In the genomic region with DNA sequence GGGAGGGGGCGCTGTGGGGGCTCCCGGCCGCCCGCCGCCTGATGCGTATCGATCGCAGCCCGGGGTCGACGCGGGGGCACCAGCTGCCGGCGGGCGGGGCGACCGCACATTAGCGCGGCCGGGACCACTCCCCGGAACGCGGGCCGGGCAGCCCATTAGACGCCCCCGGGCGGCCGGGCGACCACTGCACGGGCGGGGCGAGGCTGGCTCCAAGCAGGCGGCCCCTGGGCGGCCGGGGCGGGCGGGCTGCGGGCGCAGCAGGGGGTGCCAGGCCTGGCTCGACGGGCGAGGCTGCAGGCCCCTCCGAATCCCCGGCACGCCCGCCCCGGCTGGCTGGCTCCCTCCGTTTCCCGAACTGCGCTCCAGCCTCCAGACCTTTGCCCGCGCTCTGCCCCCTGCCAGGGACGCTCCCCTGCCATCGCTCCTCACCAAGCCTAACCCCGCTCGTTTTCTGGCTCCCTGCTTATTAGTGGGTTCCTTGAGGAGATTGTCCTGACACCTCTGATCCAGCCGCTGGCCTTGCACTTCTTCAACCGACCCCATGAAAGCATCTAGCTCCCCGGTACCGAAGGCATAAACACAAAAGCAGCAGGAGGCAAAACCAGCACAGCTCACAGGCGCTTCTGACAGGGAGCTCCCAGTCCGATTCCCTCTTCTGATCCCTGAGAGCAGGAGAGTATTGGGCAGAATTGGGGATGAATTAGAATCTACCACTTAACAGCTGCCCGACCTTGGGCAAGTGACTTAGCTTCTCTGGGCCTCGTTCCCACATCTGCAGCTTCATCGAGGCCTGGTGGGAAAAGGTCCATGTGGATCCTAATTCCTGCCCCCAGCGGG, we compare ENCODE assay signal across 13 cellular contexts.
A peak's percentile ranks its signal among the peaks of the same experiment; 100 is the strongest.
DNase-seq lines count a peak whose midpoint lies in the region; ATAC-seq, FAIRE-seq and TF ChIP-seq lines count a peak whose summit lies in the region.
"Had no signal": no experiment of that assay in that cellular context is flagged by ENCODE, and none has a peak within 500 bp of the region (broad histone marks: within the 10 kb centered on the region; RNA-seq: fewer than 3 reads in every experiment).

No MANE protein-coding gene starts in this region.

- H3K4me2 ChIP-seq in SK-N-SH, result no peak overlapping the region

- H3K4me1 Mint-ChIP-seq in stimulated activated effector memory CD8-positive, alpha-beta T cell treated with anti-CD3 and anti-CD28 coated beads, Interleukin-12 subunit alpha, Interleukin-12 subunit beta, amount 100 ng/mL, for 72 hours, result peaks cover 16% of the 10 kb centered on the region

- H3K27ac ChIP-seq in SK-N-SH (ENCODE audit: low read depth in 2 of 2, low read length in 1 of 2), result no peak overlapping the region
- H3K27ac ChIP-seq: upper lobe of left lung had no signal

- H3K4me1 ChIP-seq in SK-N-SH (ENCODE audit: control insufficient read depth in 1 of 2, insufficient read depth in 2 of 2, low read depth in 1 of 2, low read length in 1 of 2), result peaks cover 0 to 19% of the 10 kb centered on the region in 2 experiments; a peak in 1 of 4 replicates

- ATAC-seq in SK-N-SH treated with all-trans-retinoic acid at 6 μM for 48 hours, result no peak
- ATAC-seq in stimulated activated effector memory CD8-positive, alpha-beta T cell treated with anti-CD3 and anti-CD28 coated beads, Interleukin-12 subunit alpha, Interleukin-12 subunit beta, amount 100 ng/mL, for 72 hours, result no peak
- ATAC-seq: activated CD8-positive, alpha-beta T cell treated with anti-CD3 and anti-CD28 coated beads for 36 hours had no signal

- no peak overlapping the region for H3K27ac Mint-ChIP-seq in stimulated activated effector memory CD8-positive, alpha-beta T cell treated with anti-CD3 and anti-CD28 coated beads, Interleukin-12 subunit alpha, Interleukin-12 subunit beta, amount 100 ng/mL, for 72 hours
- H3K27ac Mint-ChIP-seq: activated CD8-positive, alpha-beta T cell treated with anti-CD3 and anti-CD28 coated beads for 36 hours had no signal

- no peak for FAIRE-seq in D721Med (lab: Jason Lieb, UNC)
- FAIRE-seq: TTC549 had no signal

- TF ChIP-seq RAD21 in SK-N-SH (IDR thresholded peaks at IDR 0.05; ENCODE audit: low read length), result no peak

- 75% methylated on average over 25 of the region's 66 CpGs for WGBS in SK-N-SH (ENCODE audit: low lambda C conversion rate)

- H3K9me3 ChIP-seq in SK-N-SH (no peaks in the 10 kb centered on the region), iPS-18c (ENCODE audit: control insufficient read depth, insufficient read depth, low read length) (no peaks in the 10 kb centered on the region)
- H3K9me3 ChIP-seq: upper lobe of left lung had no signal

- no peaks in the 10 kb centered on the region for H4K20me1 ChIP-seq in SK-N-SH (ENCODE audit: insufficient read depth)

- no peaks in the 10 kb centered on the region for H3K36me3 ChIP-seq in SK-N-SH (replicated peaks in 1 of 2; ENCODE audit: control insufficient read depth in 1 of 2, insufficient read depth in 2 of 2, low read length in 1 of 2)
- H3K36me3 ChIP-seq: upper lobe of left lung had no signal

- H3K4me3 ChIP-seq in SK-N-SH (ENCODE audit: low read depth in 2 of 2, low read length in 1 of 2) (no peak overlapping the region), iPS-18c (ENCODE audit: insufficient read depth, low read depth, low read length) (peak overlapping the region; percentile 46)

- H3K9me2 ChIP-seq in SK-N-SH, result no peaks in the 10 kb centered on the region

- TF ChIP-seq CTCF in SK-N-SH (IDR thresholded peaks at IDR 0.05) (no peak), D721Med (IDR thresholded peaks at IDR 0.05; ENCODE audit: insufficient read depth, missing control alignments) (no peak)

- CTCF ChIA-PET in SK-N-SH (lab: Yijun Ruan, JAX), result interaction anchor here (0.6 to 2.4 kb wide), 13 partner anchors 9 to 394 kb away, joined by 3 to 12 read pairs (median 5); no protein-coding TSS in a partner anchor

- no peaks in the 10 kb centered on the region for H3K79me2 ChIP-seq in SK-N-SH (ENCODE audit: insufficient read depth)

- H3K27me3 ChIP-seq in SK-N-SH (ENCODE audit: insufficient read depth), result peaks cover 7% of the 10 kb centered on the region; the same call in 1 of the 2 replicates

- H3K4me3 Mint-ChIP-seq in stimulated activated effector memory CD8-positive, alpha-beta T cell treated with anti-CD3 and anti-CD28 coated beads, Interleukin-12 subunit alpha, Interleukin-12 subunit beta, amount 100 ng/mL, for 72 hours, result peak overlapping the region; percentile 33
- H3K4me3 Mint-ChIP-seq: activated CD8-positive, alpha-beta T cell treated with anti-CD3 and anti-CD28 coated beads for 36 hours; central memory CD8-positive, alpha-beta T cell had no signal

- no peaks in the 10 kb centered on the region for H3K9me3 Mint-ChIP-seq in stimulated activated effector memory CD8-positive, alpha-beta T cell treated with anti-CD3 and anti-CD28 coated beads, Interleukin-12 subunit alpha, Interleukin-12 subunit beta, amount 100 ng/mL, for 72 hours
- H3K9me3 Mint-ChIP-seq: activated CD8-positive, alpha-beta T cell treated with anti-CD3 and anti-CD28 coated beads for 36 hours; central memory CD8-positive, alpha-beta T cell had no signal

- DNase-seq in SK-N-SH, result peak; percentile 79
- DNase-seq in NCI-H82 treated with DMSO at 0.1 percent for 48 hours (lab: John Stamatoyannopoulos, UW; ENCODE audit: unreplicated experiment), result peak; percentile 21
- DNase-seq in stimulated activated effector memory CD8-positive, alpha-beta T cell treated with anti-CD3 and anti-CD28 coated beads, Interleukin-12 subunit alpha, Interleukin-12 subunit beta, amount 100 ng/mL, for 72 hours (ENCODE audit: low spot score in 2 of 2), result no peak
- no peak for DNase-seq in Ammon's horn (ENCODE audit: low spot score)
- no peak for DNase-seq in putamen (ENCODE audit: low spot score)
- no peak for DNase-seq in D721Med (ENCODE audit: insufficient read length, low spot score)
- DNase-seq: activated CD8-positive, alpha-beta T cell treated with anti-CD3 and anti-CD28 coated beads for 36 hours; DMS53 had no signal

- no peak for TF ChIP-seq EP300 in SK-N-SH (IDR thresholded peaks at IDR 0.05; ENCODE audit: borderline replicate concordance in 1 of 2, low read depth in 1 of 2, low read length in 1 of 2)

- H2AFZ ChIP-seq in SK-N-SH (ENCODE audit: low read depth), result no peak overlapping the region

- no peak overlapping the region for H3K9ac ChIP-seq in SK-N-SH

- POLR2A ChIA-PET in SK-N-SH (lab: Yijun Ruan, JAX), result interaction anchor here (0.6 kb wide), 1 partner anchor 123 kb away, joined by 3 read pairs; no protein-coding TSS in a partner anchor

- H3K36me3 Mint-ChIP-seq in stimulated activated effector memory CD8-positive, alpha-beta T cell treated with anti-CD3 and anti-CD28 coated beads, Interleukin-12 subunit alpha, Interleukin-12 subunit beta, amount 100 ng/mL, for 72 hours, result no peaks in the 10 kb centered on the region

- H3F3A ChIP-seq in SK-N-SH (replicated peaks; ENCODE audit: insufficient read depth), result no peaks in the 10 kb centered on the region

TF ChIP-seq in SK-N-SH, 30 proteins besides CTCF, POLR2A, EP300 and RAD21 (continues in another document):
- TF ChIP-seq TCF12 (IDR thresholded peaks at IDR 0.05) (no peak), FOSL2 (IDR thresholded peaks at IDR 0.05; ENCODE audit: borderline replicate concordance, low read depth) (no peak)
- TF ChIP-seq, protein P1, sequence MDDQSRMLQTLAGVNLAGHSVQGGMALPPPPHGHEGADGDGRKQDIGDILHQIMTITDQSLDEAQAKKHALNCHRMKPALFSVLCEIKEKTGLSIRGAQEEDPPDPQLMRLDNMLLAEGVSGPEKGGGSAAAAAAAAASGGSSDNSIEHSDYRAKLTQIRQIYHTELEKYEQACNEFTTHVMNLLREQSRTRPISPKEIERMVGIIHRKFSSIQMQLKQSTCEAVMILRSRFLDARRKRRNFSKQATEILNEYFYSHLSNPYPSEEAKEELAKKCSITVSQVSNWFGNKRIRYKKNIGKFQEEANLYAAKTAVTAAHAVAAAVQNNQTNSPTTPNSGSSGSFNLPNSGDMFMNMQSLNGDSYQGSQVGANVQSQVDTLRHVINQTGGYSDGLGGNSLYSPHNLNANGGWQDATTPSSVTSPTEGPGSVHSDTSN (IDR thresholded peaks at IDR 0.05), result no peak

TF ChIP-seq in SK-N-SH treated with all-trans-retinoic acid at 6 μM for 48 hours, 23 proteins besides CTCF, POLR2A, EP300 and RAD21 (continues in another document):
- no peak for TF ChIP-seq ARNTL (CRISPR knock-in tag; IDR thresholded peaks at IDR 0.05; ENCODE audit: borderline replicate concordance, low read depth)
- TF ChIP-seq, protein P2, sequence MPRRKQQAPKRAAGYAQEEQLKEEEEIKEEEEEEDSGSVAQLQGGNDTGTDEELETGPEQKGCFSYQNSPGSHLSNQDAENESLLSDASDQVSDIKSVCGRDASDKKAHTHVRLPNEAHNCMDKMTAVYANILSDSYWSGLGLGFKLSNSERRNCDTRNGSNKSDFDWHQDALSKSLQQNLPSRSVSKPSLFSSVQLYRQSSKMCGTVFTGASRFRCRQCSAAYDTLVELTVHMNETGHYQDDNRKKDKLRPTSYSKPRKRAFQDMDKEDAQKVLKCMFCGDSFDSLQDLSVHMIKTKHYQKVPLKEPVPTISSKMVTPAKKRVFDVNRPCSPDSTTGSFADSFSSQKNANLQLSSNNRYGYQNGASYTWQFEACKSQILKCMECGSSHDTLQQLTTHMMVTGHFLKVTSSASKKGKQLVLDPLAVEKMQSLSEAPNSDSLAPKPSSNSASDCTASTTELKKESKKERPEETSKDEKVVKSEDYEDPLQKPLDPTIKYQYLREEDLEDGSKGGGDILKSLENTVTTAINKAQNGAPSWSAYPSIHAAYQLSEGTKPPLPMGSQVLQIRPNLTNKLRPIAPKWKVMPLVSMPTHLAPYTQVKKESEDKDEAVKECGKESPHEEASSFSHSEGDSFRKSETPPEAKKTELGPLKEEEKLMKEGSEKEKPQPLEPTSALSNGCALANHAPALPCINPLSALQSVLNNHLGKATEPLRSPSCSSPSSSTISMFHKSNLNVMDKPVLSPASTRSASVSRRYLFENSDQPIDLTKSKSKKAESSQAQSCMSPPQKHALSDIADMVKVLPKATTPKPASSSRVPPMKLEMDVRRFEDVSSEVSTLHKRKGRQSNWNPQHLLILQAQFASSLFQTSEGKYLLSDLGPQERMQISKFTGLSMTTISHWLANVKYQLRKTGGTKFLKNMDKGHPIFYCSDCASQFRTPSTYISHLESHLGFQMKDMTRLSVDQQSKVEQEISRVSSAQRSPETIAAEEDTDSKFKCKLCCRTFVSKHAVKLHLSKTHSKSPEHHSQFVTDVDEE (CRISPR knock-in tag; IDR thresholded peaks at IDR 0.05), result no peak
- TF ChIP-seq ZC3H10 (CRISPR knock-in tag; IDR thresholded peaks at IDR 0.05), result no peak
- no peak for TF ChIP-seq ZNF8 (CRISPR knock-in tag; IDR thresholded peaks at IDR 0.05)
- TF ChIP-seq ZFP3 (CRISPR knock-in tag; IDR thresholded peaks at IDR 0.05), result no peak
- TF ChIP-seq ZNF565 (CRISPR knock-in tag; conservative IDR thresholded peaks at IDR 0.05; ENCODE audit: low read depth), result no peak
- no peak for TF ChIP-seq CSDC2 (CRISPR knock-in tag; IDR thresholded peaks at IDR 0.05)
- no peak for TF ChIP-seq BACH2 (CRISPR knock-in tag; IDR thresholded peaks at IDR 0.05; ENCODE audit: borderline replicate concordance)

Comparison
In these comparisons a context has a peak if more than half of its experiments do, and no peak if none do; other contexts are left out.
1. DNase-seq: peak in SK-N-SH (single experiment) and NCI-H82 treated with DMSO at 0.1 percent for 48 hours (single experiment); none in stimulated activated effector memory CD8-positive, alpha-beta T cell treated with anti-CD3 and anti-CD28 coated beads, Interleukin-12 subunit alpha, Interleukin-12 subunit beta, amount 100 ng/mL, for 72 hours (0 of 2), Ammon's horn (single experiment), putamen (single experiment) and D721Med (single experiment).